ENCODE assay signal across 31 cellular contexts in genomic region chr17:65811043-65811442, GRCh38.
"Had no signal": no experiment of that assay in that cellular context is flagged by ENCODE, and none has a peak within 500 bp of the region (broad histone marks: within the 10 kb centered on the region; RNA-seq: fewer than 3 reads in every experiment).

No MANE protein-coding gene starts in this region.

- H3K4me3 ChIP-seq: adrenal gland, breast epithelium, cardiac muscle cell, colonic mucosa, heart left ventricle had no signal

- DNase-seq: activated B cell treated with CpG ODN at 0.5 μM for 24 hours; activated CD4-positive, alpha-beta memory T cell treated with anti-CD3 and anti-CD28 coated beads for 36 hours; activated CD4-positive, alpha-beta T cell treated with anti-CD3 and anti-CD28 coated beads for 36 hours; activated CD4-positive, alpha-beta T cell treated with anti-CD3 and anti-CD28 coated beads, Interleukin-2, amount 10 ng/mL, durations not matched to agents 24 days and 14 days; activated CD8-positive, alpha-beta memory T cell treated with anti-CD3 and anti-CD28 coated beads, Interleukin-2, amount 10 ng/mL, durations not matched to agents 7 days and 5 days; activated CD8-positive, alpha-beta memory T cell treated with anti-CD3 and anti-CD28 coated beads, Interleukin-2, amount 50 U/mL, for 4 hours; activated CD8-positive, alpha-beta T cell treated with anti-CD3 and anti-CD28 coated beads, Interleukin-2, amount 10 ng/mL, durations not matched to agents 7 days and 5 days; activated effector memory CD4-positive, alpha-beta T cell treated with anti-CD3 and anti-CD28 coated beads, Interleukin-2, amount 50 U/mL, for 16 hours; activated naive CD4-positive, alpha-beta T cell treated with anti-CD3 and anti-CD28 coated beads for 36 hours; activated naive CD8-positive, alpha-beta T cell treated with anti-CD3 and anti-CD28 coated beads for 36 hours; activated naive CD8-positive, alpha-beta T cell treated with anti-CD3 and anti-CD28 coated beads, Interleukin-2, amount 50 U/mL, for 24 hours; activated T-cell treated with anti-CD3 and anti-CD28 coated beads, Interleukin-2, amount 50 U/mL, for 1 hour; activated T-cell treated with anti-CD3 and anti-CD28 coated beads, Interleukin-2, amount 50 U/mL, for 48 hours; adrenal gland; amygdala; aorta; central memory CD4-positive, alpha-beta T cell; cerebellar nuclear complex; colonic mucosa; effector CD8-positive, alpha-beta T cell; foreskin fibroblast; glutamatergic neuron; heart left ventricle; T-helper 1 cell; T-helper 17 cell; T1000; WERI-Rb-1 had no signal

- H3K36me3 ChIP-seq: adrenal gland, breast epithelium, cardiac muscle cell, colonic mucosa, heart left ventricle, WERI-Rb-1 had no signal

- H3K4me1 ChIP-seq: adrenal gland, breast epithelium, colonic mucosa, heart left ventricle had no signal

- H3K27ac ChIP-seq: adrenal gland, breast epithelium, cardiac muscle cell, colonic mucosa, heart left ventricle, WERI-Rb-1 had no signal

- H3K27me3 ChIP-seq: adrenal gland, breast epithelium, cardiac muscle cell, colonic mucosa, heart left ventricle had no signal

- H3K9me3 ChIP-seq: adrenal gland, colonic mucosa had no signal

- ATAC-seq: activated CD4-positive, alpha-beta T cell treated with anti-CD3 and anti-CD28 coated beads for 36 hours; activated CD4-positive, CD25-positive, alpha-beta regulatory T cell treated with anti-CD3 and anti-CD28 coated beads, Interleukin-2, amount 50 U/mL, for 24 hours; activated CD8-positive, alpha-beta memory T cell treated with anti-CD3 and anti-CD28 coated beads, Interleukin-2, amount 10 ng/mL, durations not matched to agents 7 days and 5 days; activated CD8-positive, alpha-beta T cell treated with anti-CD3 and anti-CD28 coated beads, Interleukin-2, amount 10 ng/mL, durations not matched to agents 7 days and 5 days; activated naive CD8-positive, alpha-beta T cell treated with anti-CD3 and anti-CD28 coated beads, Interleukin-2, amount 50 U/mL, for 24 hours; esophagus mucosa; heart left ventricle; T-helper 17 cell had no signal
